ENCODE assay signal across 18 cellular contexts in genomic region chr12:120209851-120210250, GRCh38. TPM values are rescaled to one million over a fixed set of nuclear protein-coding genes. Genes with fewer than 3 reads are reported as not detected.
DNase-seq lines count a peak whose midpoint lies in the region; ATAC-seq, FAIRE-seq and TF ChIP-seq lines count a peak whose summit lies in the region.
"Had no signal": no experiment of that assay in that cellular context is flagged by ENCODE, and none has a peak within 500 bp of the region (broad histone marks: within the 10 kb centered on the region; RNA-seq: fewer than 3 reads in every experiment).

No MANE protein-coding gene starts in this region.

- H4K5ac ChIP-seq in H1 (ENCODE audit: insufficient read length, low read depth, low read length) = no peak overlapping the region

- POLR2A ChIA-PET in RWPE1 (lab: Yijun Ruan, JAX; ENCODE audit: low non-redundant PET) (no interaction called here), H1 (lab: Charles Lee; ENCODE audit: partially characterized antibody) (interaction anchor here (1.3 to 88.3 kb wide), 5 partner anchors 6 to 93 kb away, joined by 3 to 4270 read pairs (median 1305); partner anchors contain the start of genes GCN1, PXN, RAB35 and RNU4-1)

- H4K20me1 ChIP-seq in H1 (replicated peaks in 1 of 2; ENCODE audit: control insufficient read depth in 1 of 2, insufficient read depth in 2 of 2, low read length in 2 of 2) = peaks cover 0 to 2% of the 10 kb centered on the region in 2 experiments

- H2BK120ac ChIP-seq in H1 (replicated peaks; ENCODE audit: low read depth, low read length) = no peak overlapping the region

- no peak for TF ChIP-seq EP300 in H1 (IDR thresholded peaks at IDR 0.05; ENCODE audit: borderline replicate concordance in 1 of 2, low read depth in 2 of 2, low read length in 2 of 2)

- H3K9me3 ChIP-seq in H1 (ENCODE audit: insufficient read depth in 2 of 2, low read depth in 1 of 2, low read length in 1 of 2) (no peaks in the 10 kb centered on the region), upper lobe of right lung (no peaks in the 10 kb centered on the region)

- 89% methylated on average over 9 of the region's 13 CpGs; no CpG with 5 or more reads in 1 of the 2 experiments for WGBS in H1 (ENCODE audit: extremely low coverage in 1 of 2, insufficient coverage in 1 of 2, insufficient read length in 1 of 2, insufficient replicate concordance in 2 of 2, low coverage in 1 of 2, low lambda C conversion rate in 2 of 2, missing lambda C conversion rate in 1 of 2), 2 experiments

- TF ChIP-seq CTCF in RWPE1 (conservative IDR thresholded peaks at IDR 0.05; ENCODE audit: low read depth) = no peak
- TF ChIP-seq CTCF in H1 (IDR thresholded peaks at IDR 0.05; ENCODE audit: control extremely low read depth in 1 of 3, insufficient read depth in 1 of 3, low read depth in 1 of 3, low read length in 3 of 3) = no peak
- TF ChIP-seq CTCF in upper lobe of right lung (IDR thresholded peaks at IDR 0.05) = no peak

- H2BK20ac ChIP-seq in H1 (ENCODE audit: low read length) = no peak overlapping the region

- no peak for FAIRE-seq in H1 (lab: Jason Lieb, UNC)

- H3K4me3 ChIP-seq in H1 (ENCODE audit: extremely low read depth in 1 of 4, insufficient read depth in 2 of 4, low read depth in 3 of 4, low read length in 4 of 4) (no peak overlapping the region), upper lobe of right lung (no peak overlapping the region)
- H3K4me3 ChIP-seq: PC-9, SK-N-MC had no signal

- no peak overlapping the region for H2BK12ac ChIP-seq in H1 (ENCODE audit: low read depth, low read length)

- no peak for TF ChIP-seq RAD21 in H1 (IDR thresholded peaks at IDR 0.05 in 1 of 2, conservative IDR thresholded peaks at IDR 0.05 in 1 of 2; ENCODE audit: low read depth in 2 of 2, low read length in 2 of 2)

- no peak overlapping the region for H3K18ac ChIP-seq in H1 (ENCODE audit: extremely low read depth, low read length)

- H2AK5ac ChIP-seq in H1 (ENCODE audit: low read depth, low read length) = no peak overlapping the region

- H3K14ac ChIP-seq in H1 (ENCODE audit: insufficient read length) = no peak overlapping the region

- peak overlapping the region; percentile 82 for H3K27ac ChIP-seq in RWPE1
- H3K27ac ChIP-seq in H1 (ENCODE audit: low read depth, low read length) = no peak overlapping the region
- no peak overlapping the region for H3K27ac ChIP-seq in upper lobe of right lung
- H3K27ac ChIP-seq: PC-9, SK-N-MC had no signal

- no peak overlapping the region for H3K9ac ChIP-seq in H1 (replicated peaks in 1 of 4; ENCODE audit: extremely low read depth in 1 of 4, low read depth in 3 of 4, low read length in 3 of 4)

- no peaks in the 10 kb centered on the region for H3K79me1 ChIP-seq in H1 (ENCODE audit: low read depth, low read length)

- H4K8ac ChIP-seq in H1 (ENCODE audit: extremely low read depth, insufficient read depth, low read length) = no peak overlapping the region; the same call in 1 of the 2 replicates

- H3K27me3 ChIP-seq in H1 (replicated peaks in 1 of 4; ENCODE audit: control insufficient read depth in 3 of 4, extremely low read depth in 1 of 4, insufficient read depth in 3 of 4, low read length in 3 of 4) (no peaks in the 10 kb centered on the region), upper lobe of right lung (no peaks in the 10 kb centered on the region)

- ATAC-seq in upper lobe of right lung = peak; percentile 4
- no peak for ATAC-seq in GM21717 (IDR thresholded peaks at IDR 0.05; ENCODE audit: unreplicated experiment)
- ATAC-seq in HG03175 (IDR thresholded peaks at IDR 0.05; ENCODE audit: unreplicated experiment) = no peak
- ATAC-seq: HCT116 had no signal

- H3K4me2 ChIP-seq in H1 (ENCODE audit: insufficient read depth in 1 of 2, low read depth in 2 of 2, low read length in 2 of 2) = no peak overlapping the region
- H3K4me2 ChIP-seq: PC-9 had no signal

- TF ChIP-seq POLR2A in H1 (IDR thresholded peaks at IDR 0.05; ENCODE audit: control extremely low read depth in 1 of 2, low read depth in 2 of 2, low read length in 2 of 2) = no peak

- H2BK15ac ChIP-seq in H1 (ENCODE audit: low read length) = no peak overlapping the region

- H3K79me2 ChIP-seq in H1 (ENCODE audit: control insufficient read depth in 1 of 2, insufficient read depth in 2 of 2, low read length in 2 of 2) = no peaks in the 10 kb centered on the region

- peaks cover 7 to 65% (median 38%) of the 10 kb centered on the region in 4 experiments for H3K36me3 ChIP-seq in H1 (ENCODE audit: control insufficient read depth in 2 of 4, insufficient read depth in 4 of 4, low read length in 3 of 4)
- H3K36me3 ChIP-seq in upper lobe of right lung = peaks cover 63% of the 10 kb centered on the region

- H3K4me1 ChIP-seq in H1 (replicated peaks in 1 of 4; ENCODE audit: control insufficient read depth in 3 of 4, insufficient read depth in 4 of 4, low read length in 3 of 4) (no peaks in the 10 kb centered on the region), upper lobe of right lung (no peaks in the 10 kb centered on the region)
- H3K4me1 ChIP-seq: Caco-2 had no signal

- no peak for DNase-seq in RWPE1 (ENCODE audit: low spot score)
- no peak for DNase-seq in H1 (ENCODE audit: low read depth in 1 of 2, low spot score in 2 of 2)
- peak; percentile 4 for DNase-seq in iPS-NIHi11 (ENCODE audit: low spot score)
- no peak for DNase-seq in upper lobe of right lung
- DNase-seq in central memory CD4-positive, alpha-beta T cell = no peak
- DNase-seq: Caco-2; CD4-positive, CD25-positive, alpha-beta regulatory T cell; KBM-7; NCI-H1436; NCI-H2081; NCI-H510A; NCI-H82; PC-9; Right ventricle myocardium superior had no signal

- CTCF ChIA-PET in RWPE1 (lab: Yijun Ruan, JAX) = interaction anchor here (1.2 kb wide), 1 partner anchor 19 kb away, joined by 4 read pairs; no protein-coding TSS in a partner anchor
- CTCF ChIA-PET in H1 (lab: Charles Lee; ENCODE audit: partially characterized antibody) = interaction anchor here (1.0 to 2.4 kb wide), 3 partner anchors 10 to 56 kb away, joined by 4 to 8 read pairs (median 6); partner anchors contain the start of gene PXN

- no peak overlapping the region for H4K91ac ChIP-seq in H1 (replicated peaks; ENCODE audit: insufficient read length, low read length)

- no peak overlapping the region for H3K23ac ChIP-seq in H1 (ENCODE audit: insufficient read length)

- H3K56ac ChIP-seq in H1 (replicated peaks; ENCODE audit: insufficient read length, low read depth, low read length) = no peak overlapping the region

- no peaks in the 10 kb centered on the region for H3K23me2 ChIP-seq in H1 (ENCODE audit: low read depth, low read length)

- H2AFZ ChIP-seq in H1 (ENCODE audit: low read length) = no peak overlapping the region
- H2AFZ ChIP-seq: PC-9 had no signal

- H3K4ac ChIP-seq in H1 (replicated peaks; ENCODE audit: insufficient read length, low read depth, low read length) = no peak overlapping the region

- intact Hi-C loops in upper lobe of right lung (cut with DNase I) = no loop called here

- no peak overlapping the region for H2BK5ac ChIP-seq in H1 (ENCODE audit: low read depth, low read length)

TF ChIP-seq in H1, 55 proteins besides CTCF, POLR2A, EP300 and RAD21:
- TF ChIP-seq ZNF274 (IDR thresholded peaks at IDR 0.05; ENCODE audit: borderline replicate concordance, extremely low read depth, low read length) (no peak), POLR2AphosphoS5 (IDR thresholded peaks at IDR 0.05; ENCODE audit: low read depth, low read length) (peak; percentile 46)

RNA-seq across cellular contexts. Expression of gene RPLP0, which starts 8.9 kb away (rescaled TPM):
- total RNA-seq in H1 (2021; fragmentation: NEBNext Ultra II Directional; extraction: Animal tissue kit (Norgen Biotek cat#: 25700)) = 2,987 and 3,029 TPM in 2 replicates
- 8,838 and 10,765 TPM in 2 replicates for polyA plus RNA-seq in H1 (2011; rRNA removed)
- 10,357 TPM for polyA plus RNA-seq in H1 (2011; cell fraction: cytosol; rRNA removed)
- polyA plus RNA-seq in H1 (2011; cell fraction: nucleus; rRNA removed) = 6,829 TPM
- 4,444 to 5,241 TPM (median 4,665 TPM) in 4 replicates for polyA plus RNA-seq in H1 (2012, experiment 1 of 2)
- polyA plus RNA-seq in H1 (2012, experiment 2 of 2) = 7,158 TPM
- 4,021 TPM for polyA plus RNA-seq in H1 (2013, experiment 1 of 2)
- 3,982 TPM for polyA plus RNA-seq in H1 (2013, experiment 2 of 2)
- polyA minus RNA-seq in H1 (2011; rRNA and poly(A)+ RNA removed) = 5,851 and 5,958 TPM in 2 replicates
- polyA minus RNA-seq in H1 (2011; cell fraction: cytosol; rRNA and poly(A)+ RNA removed) = 2,113 TPM
- polyA minus RNA-seq in H1 (2011; cell fraction: nucleus; rRNA and poly(A)+ RNA removed) = 1,976 TPM
- total RNA-seq in upper lobe of right lung = 1,192 TPM

RNA-seq across cellular contexts. Expression of gene GCN1, which starts 15.3 kb away (rescaled TPM):
- total RNA-seq in H1 (2021; fragmentation: NEBNext Ultra II Directional; extraction: Animal tissue kit (Norgen Biotek cat#: 25700)) = 133 and 137 TPM in 2 replicates
- 61.4 and 73.1 TPM in 2 replicates for polyA plus RNA-seq in H1 (2011; rRNA removed)
- 61.1 TPM for polyA plus RNA-seq in H1 (2011; cell fraction: cytosol; rRNA removed)
- 294 TPM for polyA plus RNA-seq in H1 (2011; cell fraction: nucleus; rRNA removed)
- 92.9 to 139 TPM (median 109 TPM) in 4 replicates for polyA plus RNA-seq in H1 (2012, experiment 1 of 2)
- 58.3 TPM for polyA plus RNA-seq in H1 (2012, experiment 2 of 2)
- polyA plus RNA-seq in H1 (2013, experiment 1 of 2) = 57.1 TPM
- 47.1 TPM for polyA plus RNA-seq in H1 (2013, experiment 2 of 2)
- polyA minus RNA-seq in H1 (2011; rRNA and poly(A)+ RNA removed) = 266 and 267 TPM in 2 replicates
- 106 TPM for polyA minus RNA-seq in H1 (2011; cell fraction: cytosol; rRNA and poly(A)+ RNA removed)
- 194 TPM for polyA minus RNA-seq in H1 (2011; cell fraction: nucleus; rRNA and poly(A)+ RNA removed)
- 77.2 TPM for total RNA-seq in upper lobe of right lung

RNA-seq across cellular contexts. Expression of gene PXN, which starts 55.7 kb away (rescaled TPM):
- total RNA-seq in H1 (2021; fragmentation: NEBNext Ultra II Directional; extraction: Animal tissue kit (Norgen Biotek cat#: 25700)) = 105 and 109 TPM in 2 replicates
- polyA plus RNA-seq in H1 (2011; rRNA removed) = 51.0 and 89.2 TPM in 2 replicates
- polyA plus RNA-seq in H1 (2011; cell fraction: cytosol; rRNA removed) = 29.0 TPM
- polyA plus RNA-seq in H1 (2011; cell fraction: nucleus; rRNA removed) = 80.4 TPM
- 58.2 to 73.1 TPM (median 70.3 TPM) in 4 replicates for polyA plus RNA-seq in H1 (2012, experiment 1 of 2)
- 83.1 TPM for polyA plus RNA-seq in H1 (2012, experiment 2 of 2)
- polyA plus RNA-seq in H1 (2013, experiment 1 of 2) = 88.7 TPM
- 91.0 TPM for polyA plus RNA-seq in H1 (2013, experiment 2 of 2)
- polyA minus RNA-seq in H1 (2011; rRNA and poly(A)+ RNA removed) = 45.0 and 62.0 TPM in 2 replicates
- 30.5 TPM for polyA minus RNA-seq in H1 (2011; cell fraction: cytosol; rRNA and poly(A)+ RNA removed)
- polyA minus RNA-seq in H1 (2011; cell fraction: nucleus; rRNA and poly(A)+ RNA removed) = 33.2 TPM
- total RNA-seq in upper lobe of right lung = 105 TPM
